21 cellular contexts compared by ENCODE assay signal in genomic region chr20:19351542-19351941, GRCh38.
"Had no signal": no experiment of that assay in that cellular context is flagged by ENCODE, and none has a peak within 500 bp of the region (broad histone marks: within the 10 kb centered on the region; RNA-seq: fewer than 3 reads in every experiment).

No MANE protein-coding gene starts in this region.

- H3K4me1 Mint-ChIP-seq: natural killer cell; stimulated activated naive B cell treated with anti-CD40 and anti-IgM and Interleukin-4, amounts not matched to agents 10 μg/mL and 1 μg/mL and 100 μg/mL, for 72 hours; stimulated activated naive CD8-positive, alpha-beta T cell treated with anti-CD3 and anti-CD28 coated beads, Interleukin-15, amount 100 ng/mL, for 72 hours had no signal

- H3K27ac ChIP-seq: dorsolateral prefrontal cortex, epithelial cell of prostate, esophagus muscularis mucosa, gastrocnemius medialis, parathyroid adenoma, sigmoid colon, skin epidermis, testis, tibial nerve had no signal

- H2AFZ ChIP-seq: parathyroid adenoma had no signal

- H3K9ac ChIP-seq: parathyroid adenoma had no signal

- H3K79me2 ChIP-seq: parathyroid adenoma had no signal

- DNase-seq: central memory CD4-positive, alpha-beta T cell; cortex of kidney; dorsolateral prefrontal cortex; effector CD8-positive, alpha-beta T cell; gastrocnemius medialis; left colon; left ventricle myocardium superior; mucosa of descending colon; natural killer cell; occipital lobe; sigmoid colon; stimulated activated CD4-positive, alpha-beta T cell treated with anti-CD3 and anti-CD28 coated beads, Interleukin-2, amount 100 ng/mL, for 24 hours; stimulated activated CD4-positive, alpha-beta T cell treated with anti-CD3 and anti-CD28 coated beads, Interleukin-4, amount 100 ng/mL, for 4 hours; stimulated activated naive B cell treated with anti-CD40 and anti-IgM and Interleukin-4, amounts not matched to agents 10 μg/mL and 1 μg/mL and 100 μg/mL, for 72 hours; stimulated activated naive CD8-positive, alpha-beta T cell treated with anti-CD3 and anti-CD28 coated beads, Interleukin-15, amount 100 ng/mL, for 72 hours; testis had no signal

- H3K4me1 ChIP-seq: esophagus muscularis mucosa, parathyroid adenoma, sigmoid colon, testis, tibial nerve had no signal

- H3K9me3 ChIP-seq: esophagus muscularis mucosa, gastrocnemius medialis, mucosa of descending colon, sigmoid colon, testis, tibial nerve had no signal

- H3K27me3 Mint-ChIP-seq: stimulated activated naive CD8-positive, alpha-beta T cell treated with anti-CD3 and anti-CD28 coated beads, Interleukin-15, amount 100 ng/mL, for 72 hours had no signal

- H3K27ac Mint-ChIP-seq: natural killer cell; stimulated activated naive B cell treated with anti-CD40 and anti-IgM and Interleukin-4, amounts not matched to agents 10 μg/mL and 1 μg/mL and 100 μg/mL, for 72 hours had no signal

- H3K27me3 ChIP-seq: dorsolateral prefrontal cortex, esophagus muscularis mucosa, gastrocnemius medialis, sigmoid colon, testis, tibial nerve had no signal

- H3K9me3 Mint-ChIP-seq: natural killer cell; stimulated activated naive B cell treated with anti-CD40 and anti-IgM and Interleukin-4, amounts not matched to agents 10 μg/mL and 1 μg/mL and 100 μg/mL, for 72 hours; stimulated activated naive CD8-positive, alpha-beta T cell treated with anti-CD3 and anti-CD28 coated beads, Interleukin-15, amount 100 ng/mL, for 72 hours had no signal

- H3K36me3 Mint-ChIP-seq: natural killer cell; stimulated activated naive B cell treated with anti-CD40 and anti-IgM and Interleukin-4, amounts not matched to agents 10 μg/mL and 1 μg/mL and 100 μg/mL, for 72 hours had no signal

- H3K4me3 ChIP-seq: dorsolateral prefrontal cortex, esophagus muscularis mucosa, gastrocnemius medialis, mucosa of descending colon, sigmoid colon, skin epidermis, testis, tibial nerve had no signal

- H3K4me3 Mint-ChIP-seq: natural killer cell; stimulated activated naive B cell treated with anti-CD40 and anti-IgM and Interleukin-4, amounts not matched to agents 10 μg/mL and 1 μg/mL and 100 μg/mL, for 72 hours; stimulated activated naive CD8-positive, alpha-beta T cell treated with anti-CD3 and anti-CD28 coated beads, Interleukin-15, amount 100 ng/mL, for 72 hours had no signal

- ATAC-seq: gastrocnemius medialis; left colon; left ventricle myocardium superior; mucosa of descending colon; natural killer cell; stimulated activated naive B cell treated with anti-CD40 and anti-IgM and Interleukin-4, amounts not matched to agents 10 μg/mL and 1 μg/mL and 100 μg/mL, for 72 hours; stimulated activated naive CD8-positive, alpha-beta T cell treated with anti-CD3 and anti-CD28 coated beads, Interleukin-15, amount 100 ng/mL, for 72 hours had no signal
